Comparison of ENCODE assay signal across 14 cellular contexts in genomic region chr10:71751515-71752224, GRCh38. TPM values are rescaled to one million over a fixed set of nuclear protein-coding genes. Genes with fewer than 3 reads are reported as not detected.
DNase-seq lines count a peak whose midpoint lies in the region; ATAC-seq and TF ChIP-seq lines count a peak whose summit lies in the region.
"Had no signal": no experiment of that assay in that cellular context is flagged by ENCODE, and none has a peak within 500 bp of the region (broad histone marks: within the 10 kb centered on the region; RNA-seq: fewer than 3 reads in every experiment).

No MANE protein-coding gene starts in this region.

- H2AFZ ChIP-seq in Karpas-422 (ENCODE audit: low read length), result no peak overlapping the region

- no peak overlapping the region for H3K9ac ChIP-seq in Karpas-422 (ENCODE audit: low read length)

- H3K4me1 Mint-ChIP-seq in CD4-positive, alpha-beta T cell (ENCODE audit: low read depth), result peaks cover 97% of the 10 kb centered on the region

- TF ChIP-seq CTCF in CD4-positive, alpha-beta T cell (IDR thresholded peaks at IDR 0.05), result no peak
- TF ChIP-seq CTCF in neutrophil (IDR thresholded peaks at IDR 0.05) (no peak), prostate gland (IDR thresholded peaks at IDR 0.05) (no peak), GM13976 (IDR thresholded peaks at IDR 0.05; ENCODE audit: borderline replicate concordance, control extremely low read depth, extremely low read depth, insufficient read depth, missing control alignments) (no peak)

- H4K20me1 ChIP-seq in Karpas-422 (ENCODE audit: insufficient read depth, low read depth, low read length), result peaks cover 6% of the 10 kb centered on the region; the same call in 1 of the 2 replicates

- H3K27me3 ChIP-seq in CD4-positive, alpha-beta T cell (ENCODE audit: control insufficient read depth, insufficient read depth, low read length), result no peaks in the 10 kb centered on the region
- H3K27me3 ChIP-seq in neutrophil (no peaks in the 10 kb centered on the region), prostate gland (replicated peaks; ENCODE audit: insufficient read depth) (no peaks in the 10 kb centered on the region), Karpas-422 (ENCODE audit: low read length) (no peaks in the 10 kb centered on the region)
- H3K27me3 ChIP-seq: body of pancreas had no signal

- no peaks in the 10 kb centered on the region for H3K9me3 Mint-ChIP-seq in CD4-positive, alpha-beta T cell

- H3K4me3 ChIP-seq in neutrophil (ENCODE audit: low read depth in 1 of 2, low read length in 1 of 2), result peak overlapping the region; percentile 56 to 64
- no peak overlapping the region for H3K4me3 ChIP-seq in prostate gland
- no peak overlapping the region for H3K4me3 ChIP-seq in Karpas-422 (ENCODE audit: low read length)
- H3K4me3 ChIP-seq: body of pancreas had no signal

- CTCF ChIA-PET in CD4-positive, alpha-beta T cell (lab: Charles Lee), result interaction anchor here (0.9 to 1.5 kb wide), 5 partner anchors 11 to 22 kb away, joined by 3 to 6 read pairs (median 3); no protein-coding TSS in a partner anchor

- no peaks in the 10 kb centered on the region for H3K27me3 Mint-ChIP-seq in CD4-positive, alpha-beta T cell

- H3K36me3 ChIP-seq in KOPT-K1 (ENCODE audit: insufficient read depth, low read length) (peaks cover 30% of the 10 kb centered on the region), neutrophil (peaks cover 96% of the 10 kb centered on the region), prostate gland (no peaks in the 10 kb centered on the region), Karpas-422 (ENCODE audit: insufficient read depth, low read length) (no peaks in the 10 kb centered on the region)
- H3K36me3 ChIP-seq: WERI-Rb-1 had no signal

- TF ChIP-seq POLR2A in prostate gland (IDR thresholded peaks at IDR 0.05), result no peak

- H3K27ac ChIP-seq in CD4-positive, alpha-beta T cell (ENCODE audit: low read depth, low read length), result peak overlapping the region; percentile 86
- H3K27ac ChIP-seq in KOPT-K1 (ENCODE audit: low read depth, low read length, poor library complexity, severe bottlenecking) (peak overlapping the region; percentile 100), cingulate gyrus (ENCODE audit: low read depth, low read length) (peak overlapping the region; percentile 60), neutrophil (peak overlapping the region; percentile 99), prostate gland (no peak overlapping the region), Karpas-422 (ENCODE audit: low read length) (no peak overlapping the region)
- H3K27ac ChIP-seq: WERI-Rb-1 had no signal

- no peak for DNase-seq in CD4-positive, alpha-beta T cell
- DNase-seq in prostate gland (ENCODE audit: low spot score) (no peak), GM13976 (ENCODE audit: low spot score) (no peak), Karpas-422 (no peak)
- DNase-seq: activated T-cell treated with anti-CD3 and anti-CD28 coated beads, Interleukin-2, amount 50 U/mL, for 1 hour; body of pancreas; effector CD4-positive, alpha-beta T cell; GOT3; NCI-H146; NCI-H446 had no signal

- in situ Hi-C loops in GM13976 (cut with MboI; ENCODE audit: low sequenced_read_pairs, unreplicated experiment), result no loop called here

- POLR2A ChIA-PET in CD4-positive, alpha-beta T cell (lab: Charles Lee), result interaction anchor here (0.8 to 19.3 kb wide), 10 partner anchors 9 to 46 kb away, joined by 3 to 416 read pairs (median 7); partner anchors contain the start of gene VSIR

- H3K27ac Mint-ChIP-seq in CD4-positive, alpha-beta T cell, result peak overlapping the region; percentile 93

- H3K9me3 ChIP-seq in CD4-positive, alpha-beta T cell (ENCODE audit: control insufficient read depth, low read length), result no peaks in the 10 kb centered on the region
- no peaks in the 10 kb centered on the region for H3K9me3 ChIP-seq in KOPT-K1 (ENCODE audit: insufficient read depth, low read length, poor library complexity, severe bottlenecking)
- no peaks in the 10 kb centered on the region for H3K9me3 ChIP-seq in neutrophil
- H3K9me3 ChIP-seq in prostate gland, result no peaks in the 10 kb centered on the region
- H3K9me3 ChIP-seq in Karpas-422 (ENCODE audit: low read length), result no peaks in the 10 kb centered on the region
- H3K9me3 ChIP-seq: body of pancreas had no signal

- no peak overlapping the region for H3K4me2 ChIP-seq in Karpas-422 (ENCODE audit: low read depth, low read length, poor library complexity, severe bottlenecking)

- no peaks in the 10 kb centered on the region for H3K9me2 ChIP-seq in Karpas-422 (replicated peaks; ENCODE audit: insufficient read depth, low read length)

- peak overlapping the region; percentile 68 for H3K4me3 Mint-ChIP-seq in CD4-positive, alpha-beta T cell

- no peaks in the 10 kb centered on the region for H3K79me2 ChIP-seq in Karpas-422 (ENCODE audit: low read length)

- no peak for ATAC-seq in CD4-positive, alpha-beta T cell (ENCODE audit: poor library complexity)
- ATAC-seq: body of pancreas had no signal

- H3K36me3 Mint-ChIP-seq in CD4-positive, alpha-beta T cell (ENCODE audit: low read depth), result peaks cover 69% of the 10 kb centered on the region

- intact Hi-C loops in CD4-positive, alpha-beta T cell (cut with DNase I, micrococcal nuclease), result no loop called here
- intact Hi-C loops in prostate gland (cut with DNase I), result no loop called here

- H3K4me1 ChIP-seq in neutrophil (ENCODE audit: control insufficient read depth in 1 of 2, insufficient read depth in 1 of 2, low read depth in 1 of 2, low read length in 1 of 2) (peaks cover 100% of the 10 kb centered on the region in 2 experiments), prostate gland (replicated peaks) (no peaks in the 10 kb centered on the region), Karpas-422 (ENCODE audit: low read length) (peaks cover 61% of the 10 kb centered on the region)

- WGBS in prostate gland, result 82% methylated on average over 14 of the region's 14 CpGs

RNA-seq across cellular contexts. Expression of gene VSIR, which starts 21.6 kb away (rescaled TPM):
- total RNA-seq in CD4-positive, alpha-beta T cell, result 10 to 100 TPM; 86.2 to 91.4 TPM
- total RNA-seq in prostate gland, result 10 to 100 TPM; 23.1 to 40.2 TPM
- total RNA-seq in Karpas-422 (2014; rRNA removed; shearing (Covaris generic); ENCODE audit: low replicate concordance), result 0.07 and 1.8 TPM in 2 replicates

RNA-seq across cellular contexts. Expression of gene C10orf105, which starts 32.1 kb away (rescaled TPM):
- total RNA-seq in CD4-positive, alpha-beta T cell, result under 1 TPM; 0.25 to 0.36 TPM
- under 1 TPM in 1 of 2 donors, not detected in 1; 0.11 TPM for total RNA-seq in prostate gland
- total RNA-seq in Karpas-422 (2014; rRNA removed; shearing (Covaris generic); ENCODE audit: low replicate concordance), result not detected in 2 replicates
- total RNA-seq: body of pancreas had no signal

Comparison
In these comparisons a context has a peak if more than half of its experiments do, and no peak if none do; other contexts are left out.
1. H3K27ac ChIP-seq: peak in CD4-positive, alpha-beta T cell (single experiment), KOPT-K1 (single experiment), cingulate gyrus (single experiment) and neutrophil (single experiment); none in prostate gland (0 of 2) and Karpas-422 (single experiment).
2. H3K4me3 ChIP-seq: peak in neutrophil (2 of 2); none in prostate gland (0 of 2) and Karpas-422 (single experiment).